In the genomic region with DNA sequence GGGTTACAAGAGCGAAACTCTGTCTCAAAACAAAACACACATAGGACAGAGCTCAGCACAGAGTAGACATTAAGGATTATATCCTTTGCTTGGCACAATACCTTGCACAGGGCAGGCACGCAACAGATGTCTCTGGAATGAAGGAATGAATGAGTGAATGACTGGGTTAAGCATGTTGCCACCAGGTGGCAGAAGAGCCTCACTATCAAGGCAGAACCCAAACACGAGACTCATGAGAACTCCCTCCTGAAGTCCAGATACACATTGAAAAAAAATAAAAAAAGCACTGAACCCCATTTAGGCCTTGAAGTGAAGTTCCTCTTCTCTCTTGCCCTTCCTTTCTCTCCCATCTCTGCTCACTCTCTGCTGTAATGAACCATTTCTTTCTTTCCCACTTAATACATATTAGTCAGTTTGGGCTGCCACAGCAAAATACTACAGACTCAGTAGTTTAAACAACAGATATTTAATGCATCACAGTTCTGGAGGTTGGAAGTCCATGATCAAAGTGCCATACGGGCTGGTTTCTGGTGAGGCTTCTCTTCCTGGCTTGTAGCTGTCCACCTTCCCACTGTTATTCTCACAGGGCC, we compare ENCODE assay signal across 8 cellular contexts. TPM values are rescaled to one million over a fixed set of nuclear protein-coding genes. Genes with fewer than 3 reads are reported as not detected.
DNase-seq lines count a peak whose midpoint lies in the region; ATAC-seq, FAIRE-seq and TF ChIP-seq lines count a peak whose summit lies in the region.

No MANE protein-coding gene starts in this region.

- CTCF ChIA-PET in HepG2 (lab: Yijun Ruan, JAX; ENCODE audit: low intra/inter-chr PET ratio, low total read pairs): interaction anchor here (1.3 to 2.6 kb wide), 3 partner anchors 71 to 455 kb away, joined by 10 to 33 read pairs (median 16); no protein-coding TSS in a partner anchor

- no peaks in the 10 kb centered on the region for H3K36me3 ChIP-seq in HepG2 (replicated peaks in 1 of 2; ENCODE audit: control insufficient read depth in 1 of 2, insufficient read depth in 2 of 2, low read length in 2 of 2)

- in situ Hi-C loops in GM13976 (cut with MboI; ENCODE audit: low sequenced_read_pairs, unreplicated experiment): loop anchor here (5.0 to 25.0 kb wide), 3 partner anchors 150 to 463 kb away; partner anchors contain the start of gene CDK17
- in situ Hi-C loops in HepG2 (cut with HindIII; ENCODE audit: extremely low pct_ligation_motif_present, low pct_unique_long_range_greater_than_20kb): loop anchor here (5.0 to 10.0 kb wide), 2 partner anchors 150 to 453 kb away; no protein-coding TSS in a partner anchor

- ATAC-seq in HG03039 (IDR thresholded peaks at IDR 0.05; ENCODE audit: unreplicated experiment) (peak; percentile 60), HepG2 (peak; percentile 90)
- ATAC-seq in activated CD4-positive, CD25-positive, alpha-beta regulatory T cell treated with anti-CD3 and anti-CD28 coated beads, Interleukin-2, amount 50 U/mL, for 24 hours: peak; percentile 88 to 92

- intact Hi-C loops in HepG2 (cut with micrococcal nuclease; ENCODE audit: unreplicated experiment): loop anchor here (1.0 to 5.0 kb wide), 4 partner anchors 71 to 454 kb away; partner anchors contain the start of gene CDK17

- DNase-seq in GM13976 (ENCODE audit: low spot score) (peak; percentile 79), NCI-H2196 treated with DMSO at 0.1 percent for 48 hours (lab: John Stamatoyannopoulos, UW; ENCODE audit: unreplicated experiment) (peak; percentile 40), cerebellar cortex (ENCODE audit: low spot score) (peak; percentile 89), HepG2 (ENCODE audit: low spot score) (peak; percentile 54)
- DNase-seq in stimulated activated CD4-positive, alpha-beta T cell treated with anti-CD3 and anti-CD28 coated beads, TNF-alpha, amount 100 ng/mL, for 24 hours (ENCODE audit: low read depth in 3 of 3): peak; percentile 56 to 72 (median 68)

- H3K4me3 ChIP-seq in HepG2 (replicated peaks in 1 of 3; ENCODE audit: insufficient read depth in 1 of 3, low read depth in 2 of 3, low read length in 3 of 3): no peak overlapping the region

- POLR2A ChIA-PET in HepG2 (lab: Yijun Ruan, JAX): no interaction called here

- no peaks in the 10 kb centered on the region for H3K4me1 ChIP-seq in HepG2 (ENCODE audit: insufficient read depth, low read length)

- FAIRE-seq in A204.1 (lab: Jason Lieb, UNC): peak; percentile 40
- FAIRE-seq in HepG2 (lab: Jason Lieb, UNC): peak; percentile 90

- peak; percentile 72 for TF ChIP-seq RAD21 in HepG2 (CRISPR knock-in tag; IDR thresholded peaks at IDR 0.05)

- H3K27me3 ChIP-seq in HepG2 (ENCODE audit: control insufficient read depth in 1 of 2, insufficient read depth in 2 of 2, low read length in 2 of 2): peaks cover 0 to 13% of the 10 kb centered on the region in 2 experiments; a peak in 2 of 5 replicates

- H3K4me2 ChIP-seq in HepG2 (ENCODE audit: low read depth, low read length): no peak overlapping the region

- no peak overlapping the region for H3K27ac ChIP-seq in HepG2 (ENCODE audit: extremely low read length, insufficient read depth, low read length)

- no peaks in the 10 kb centered on the region for H3K79me2 ChIP-seq in HepG2 (ENCODE audit: insufficient read depth, low read length)

- no TSS peak for BruUV-seq in HepG2 (replicated peaks; lab: Mats Ljungman, UMichigan)

- WGBS in HepG2 (ENCODE audit: low lambda C conversion rate): 0% methylated on average over 4 of the region's 4 CpGs

- TF ChIP-seq EP300 in HepG2 (IDR thresholded peaks at IDR 0.05; ENCODE audit: low read depth in 2 of 2, low read length in 2 of 2) (no peak), HepG2 (CRISPR knock-in tag; IDR thresholded peaks at IDR 0.05; ENCODE audit: borderline replicate concordance) (no peak)

- TF ChIP-seq CTCF in GM13976 (IDR thresholded peaks at IDR 0.05; ENCODE audit: borderline replicate concordance, control extremely low read depth, extremely low read depth, insufficient read depth, missing control alignments) (peak; percentile 75), HepG2 (CRISPR knock-in tag; IDR thresholded peaks at IDR 0.05) (peak; percentile 88)

- H4K20me1 ChIP-seq in HepG2 (ENCODE audit: insufficient read depth, low read length): no peaks in the 10 kb centered on the region

- no peak for TF ChIP-seq POLR2A in HepG2 (IDR thresholded peaks at IDR 0.05; ENCODE audit: insufficient read depth in 1 of 2, low read depth in 2 of 2, low read length in 2 of 2)

- no peaks in the 10 kb centered on the region for H3K9me3 ChIP-seq in HepG2 (ENCODE audit: low read length)

- H3K9ac ChIP-seq in HepG2 (ENCODE audit: insufficient read depth, low read depth, low read length): no peak overlapping the region

- H2AFZ ChIP-seq in HepG2 (ENCODE audit: low read length): no peak overlapping the region

TF ChIP-seq in HepG2, 621 proteins besides CTCF, POLR2A, EP300 and RAD21:
- TF ChIP-seq STAG1 (CRISPR knock-in tag; IDR thresholded peaks at IDR 0.05): peak; percentile 92
- TF ChIP-seq ZNF24 (IDR thresholded peaks at IDR 0.05): peak; percentile 98
- TF ChIP-seq, protein P1, sequence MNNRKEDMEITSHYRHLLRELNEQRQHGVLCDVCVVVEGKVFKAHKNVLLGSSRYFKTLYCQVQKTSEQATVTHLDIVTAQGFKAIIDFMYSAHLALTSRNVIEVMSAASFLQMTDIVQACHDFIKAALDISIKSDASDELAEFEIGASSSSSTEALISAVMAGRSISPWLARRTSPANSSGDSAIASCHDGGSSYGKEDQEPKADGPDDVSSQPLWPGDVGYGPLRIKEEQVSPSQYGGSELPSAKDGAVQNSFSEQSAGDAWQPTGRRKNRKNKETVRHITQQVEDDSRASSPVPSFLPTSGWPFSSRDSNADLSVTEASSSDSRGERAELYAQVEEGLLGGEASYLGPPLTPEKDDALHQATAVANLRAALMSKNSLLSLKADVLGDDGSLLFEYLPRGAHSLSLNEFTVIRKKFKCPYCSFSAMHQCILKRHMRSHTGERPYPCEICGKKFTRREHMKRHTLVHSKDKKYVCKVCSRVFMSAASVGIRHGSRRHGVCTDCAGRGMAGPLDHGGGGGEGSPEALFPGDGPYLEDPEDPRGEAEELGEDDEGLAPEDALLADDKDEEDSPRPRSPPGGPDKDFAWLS (CRISPR knock-in tag; IDR thresholded peaks at IDR 0.05; ENCODE audit: borderline replicate concordance): no peak
- no peak for TF ChIP-seq CBX2 (IDR thresholded peaks at IDR 0.05; ENCODE audit: low read depth, low read length)
- 0 out of 2 replicates have a peak, but pooled peaks have one; percentile 51 for TF ChIP-seq CBX2 (CRISPR knock-in tag; IDR thresholded peaks at IDR 0.05; ENCODE audit: low read depth)
- TF ChIP-seq SMC3 (IDR thresholded peaks at IDR 0.05; ENCODE audit: low read length): peak; percentile 92

RNA-seq across cellular contexts. Expression of gene LTA4H, which starts 26.6 kb away (rescaled TPM):
- total RNA-seq in HepG2 (2016; rRNA removed; fragmentation: Illumina TruSeq; extraction: Trizol): 90.4 and 114 TPM in 2 replicates
- 19.9 and 28.2 TPM in 2 replicates for total RNA-seq in HepG2 (2016; cell fraction: cytosol; rRNA removed; fragmentation: Illumina TruSeq; extraction: Trizol; ENCODE audit: low read depth)
- total RNA-seq in HepG2 (2016; cell fraction: insoluble cytoplasmic fraction; rRNA removed; fragmentation: Illumina TruSeq; extraction: Trizol): 86.9 and 108 TPM in 2 replicates
- total RNA-seq in HepG2 (2016; cell fraction: membrane; rRNA removed; fragmentation: Illumina TruSeq; extraction: Trizol): 66.0 and 81.9 TPM in 2 replicates
- 54.5 and 55.7 TPM in 2 replicates for total RNA-seq in HepG2 (2016; cell fraction: nucleus; rRNA removed; fragmentation: Illumina TruSeq; extraction: Trizol)
- polyA plus RNA-seq in HepG2 (2011; rRNA removed): 74.4 and 87.5 TPM in 2 replicates
- polyA plus RNA-seq in HepG2 (2011; cell fraction: cytosol; rRNA removed): 50.8 and 73.9 TPM in 2 replicates
- polyA plus RNA-seq in HepG2 (2011; cell fraction: nucleus; rRNA removed): 43.0 and 54.3 TPM in 2 replicates
- polyA plus RNA-seq in HepG2 (2012): 111 and 121 TPM in 2 replicates
- 22.4 and 25.2 TPM in 2 replicates for polyA plus RNA-seq in HepG2 (2016; cell fraction: cytosol; fragmentation: Illumina TruSeq; extraction: Trizol; ENCODE audit: low read depth)
- 97.9 and 98.6 TPM in 2 replicates for polyA plus RNA-seq in HepG2 (2016; cell fraction: insoluble cytoplasmic fraction; fragmentation: Illumina TruSeq; extraction: Trizol; ENCODE audit: low read depth)
- polyA plus RNA-seq in HepG2 (2016; cell fraction: membrane; fragmentation: Illumina TruSeq; extraction: Trizol; ENCODE audit: low read depth): 49.0 and 58.4 TPM in 2 replicates
- 57.8 and 60.3 TPM in 2 replicates for polyA plus RNA-seq in HepG2 (2016; cell fraction: nucleus; fragmentation: Illumina TruSeq; extraction: Trizol; ENCODE audit: insufficient read depth, low read depth)
- polyA minus RNA-seq in HepG2 (2011; rRNA and poly(A)+ RNA removed; ENCODE audit: low replicate concordance): 53.9 and 54.2 TPM in 2 replicates
- polyA minus RNA-seq in HepG2 (2011; cell fraction: cytosol; rRNA and poly(A)+ RNA removed): 45.7 and 50.7 TPM in 2 replicates
- polyA minus RNA-seq in HepG2 (2011; cell fraction: nucleus; rRNA and poly(A)+ RNA removed): 50.5 and 65.3 TPM in 2 replicates
